8 cellular contexts compared by ENCODE assay signal in genomic region chr2:127064642-127065250, GRCh38. TPM values are rescaled to one million over a fixed set of nuclear protein-coding genes. Genes with fewer than 3 reads are reported as not detected.
DNase-seq lines count a peak whose midpoint lies in the region; ATAC-seq, FAIRE-seq and TF ChIP-seq lines count a peak whose summit lies in the region.

No MANE protein-coding gene starts in this region.

- 32 to 53% (median 47%) methylated on average over 16 to 17 of the region's 17 CpGs for WGBS in heart left ventricle, 4 donors
- 21 to 44% methylated on average over 17 of the region's 17 CpGs for WGBS in sigmoid colon, 2 donors

- no peaks in the 10 kb centered on the region for H4K20me1 ChIP-seq in Karpas-422 (ENCODE audit: insufficient read depth, low read depth, low read length)

- H3K79me2 ChIP-seq in Karpas-422 (ENCODE audit: low read length): no peaks in the 10 kb centered on the region

- peak overlapping the region in 9 of 12 donors; percentile 49 to 77 (median 63) for H3K27ac ChIP-seq in heart left ventricle
- H3K27ac ChIP-seq in sigmoid colon: peak overlapping the region; percentile 67 to 77 (median 75)
- no peak overlapping the region for H3K27ac ChIP-seq in Karpas-422 (ENCODE audit: low read length)

- no peak for TF ChIP-seq POLR2A in heart left ventricle (IDR thresholded peaks at IDR 0.05)
- no peak for TF ChIP-seq POLR2A in sigmoid colon (IDR thresholded peaks at IDR 0.05)

- peak; percentile 95 for DNase-seq in AG10803 (ENCODE audit: low read depth)
- peak; percentile 94 for DNase-seq in GM19239 (ENCODE audit: insufficient read length, low spot score)
- DNase-seq in SIG-M5 treated with dmso at 0.1 percent for 504 hours (lab: John Stamatoyannopoulos, UW; ENCODE audit: unreplicated experiment): peak; percentile 86
- DNase-seq in activated naive CD4-positive, alpha-beta T cell treated with anti-CD3 and anti-CD28 coated beads, Interleukin-2, amount 50 U/mL, for 16 hours: peak; percentile 47
- DNase-seq in heart left ventricle: peak; percentile 84 to 94 (median 92)
- DNase-seq in sigmoid colon: peak; percentile 97
- DNase-seq in Karpas-422: no peak

- ATAC-seq in HG03280 (IDR thresholded peaks at IDR 0.05; ENCODE audit: unreplicated experiment) (peak; percentile 70), heart left ventricle (peak; percentile 71 to 93 (median 90))

- no peak overlapping the region for H2AFZ ChIP-seq in Karpas-422 (ENCODE audit: low read length)

- H3K9ac ChIP-seq in Karpas-422 (ENCODE audit: low read length): no peak overlapping the region

- intact Hi-C loops in heart left ventricle (cut with DNase I) (loop anchor here in 4 of 10 donors (5.0 to 10.0 kb wide), 5 partner anchors 38 to 230 kb away; partner anchors contain the start of genes BIN1 (in 1 of the 4) and ERCC3 (in 1 of the 4)), sigmoid colon (cut with DNase I) (loop anchor here (2.0 to 10.0 kb wide), 3 partner anchors 43 to 340 kb away; partner anchors contain the start of gene BIN1)

- H3K9me3 ChIP-seq in heart left ventricle (no peaks in the 10 kb centered on the region), sigmoid colon (no peaks in the 10 kb centered on the region), Karpas-422 (ENCODE audit: low read length) (no peaks in the 10 kb centered on the region)

- H3K27me3 ChIP-seq in heart left ventricle (no peaks in the 10 kb centered on the region), sigmoid colon (no peaks in the 10 kb centered on the region), Karpas-422 (ENCODE audit: low read length) (no peaks in the 10 kb centered on the region)

- FAIRE-seq in GM19239 (lab: Jason Lieb, UNC): peak; percentile 42

- H3K4me1 ChIP-seq in heart left ventricle (peaks cover 2 to 55% (median 23%) of the 10 kb centered on the region in 12 donors), sigmoid colon (peaks cover 0 to 29% (median 22%) of the 10 kb centered on the region in 4 donors), Karpas-422 (ENCODE audit: low read length) (0 out of 2 replicates have a peak, but pooled peaks cover 2% of the 10 kb centered on the region)

- no peaks in the 10 kb centered on the region for H3K9me2 ChIP-seq in Karpas-422 (replicated peaks; ENCODE audit: insufficient read depth, low read length)

- TF ChIP-seq EP300 in sigmoid colon (IDR thresholded peaks at IDR 0.05): peak in 2 of 4 donors; percentile 25 to 87

- H3K36me3 ChIP-seq in heart left ventricle: peaks cover 0 to 13% (median 0%) of the 10 kb centered on the region in 9 donors
- peaks cover 0 to 24% (median 1%) of the 10 kb centered on the region in 4 donors for H3K36me3 ChIP-seq in sigmoid colon
- H3K36me3 ChIP-seq in Karpas-422 (ENCODE audit: insufficient read depth, low read length): no peaks in the 10 kb centered on the region

- peak; percentile 26 for TF ChIP-seq CTCF in AG10803 (conservative IDR thresholded peaks at IDR 0.05; ENCODE audit: low read length)
- TF ChIP-seq CTCF in heart left ventricle (IDR thresholded peaks at IDR 0.05): peak in 2 of 12 donors; percentile 6 to 11
- no peak for TF ChIP-seq CTCF in sigmoid colon (IDR thresholded peaks at IDR 0.05)

- H3K4me3 ChIP-seq in AG10803 (ENCODE audit: low read length): peak overlapping the region; percentile 20; the same call in 1 of the 2 replicates
- H3K4me3 ChIP-seq in heart left ventricle: peak overlapping the region in 2 of 12 donors; percentile 13 to 18
- H3K4me3 ChIP-seq in sigmoid colon: peak overlapping the region in 1 of 4 donors; percentile 4
- H3K4me3 ChIP-seq in Karpas-422 (ENCODE audit: low read length): no peak overlapping the region

- H3K4me2 ChIP-seq in Karpas-422 (ENCODE audit: low read depth, low read length, poor library complexity, severe bottlenecking): no peak overlapping the region

RNA-seq across cellular contexts. Expression of gene BIN1, which starts 42.2 kb away (rescaled TPM):
- total RNA-seq in heart left ventricle: 10 to 100 TPM; 10.9 to 22.2 (median 16.8) TPM
- polyA plus RNA-seq in heart left ventricle: 1 to 10 TPM; 4.3 to 9.6 TPM
- 10 to 100 TPM; 36.1 to 57.9 (median 43.2) TPM for total RNA-seq in sigmoid colon
- polyA plus RNA-seq in sigmoid colon: 10 to 100 TPM; 20.3 to 52.9 (median 34.8) TPM
- 8.4 and 17.8 TPM in 2 replicates for total RNA-seq in Karpas-422 (2014; rRNA removed; shearing (Covaris generic); ENCODE audit: low replicate concordance)
